ENCODE assay signal across 18 cellular contexts in the genomic region with DNA sequence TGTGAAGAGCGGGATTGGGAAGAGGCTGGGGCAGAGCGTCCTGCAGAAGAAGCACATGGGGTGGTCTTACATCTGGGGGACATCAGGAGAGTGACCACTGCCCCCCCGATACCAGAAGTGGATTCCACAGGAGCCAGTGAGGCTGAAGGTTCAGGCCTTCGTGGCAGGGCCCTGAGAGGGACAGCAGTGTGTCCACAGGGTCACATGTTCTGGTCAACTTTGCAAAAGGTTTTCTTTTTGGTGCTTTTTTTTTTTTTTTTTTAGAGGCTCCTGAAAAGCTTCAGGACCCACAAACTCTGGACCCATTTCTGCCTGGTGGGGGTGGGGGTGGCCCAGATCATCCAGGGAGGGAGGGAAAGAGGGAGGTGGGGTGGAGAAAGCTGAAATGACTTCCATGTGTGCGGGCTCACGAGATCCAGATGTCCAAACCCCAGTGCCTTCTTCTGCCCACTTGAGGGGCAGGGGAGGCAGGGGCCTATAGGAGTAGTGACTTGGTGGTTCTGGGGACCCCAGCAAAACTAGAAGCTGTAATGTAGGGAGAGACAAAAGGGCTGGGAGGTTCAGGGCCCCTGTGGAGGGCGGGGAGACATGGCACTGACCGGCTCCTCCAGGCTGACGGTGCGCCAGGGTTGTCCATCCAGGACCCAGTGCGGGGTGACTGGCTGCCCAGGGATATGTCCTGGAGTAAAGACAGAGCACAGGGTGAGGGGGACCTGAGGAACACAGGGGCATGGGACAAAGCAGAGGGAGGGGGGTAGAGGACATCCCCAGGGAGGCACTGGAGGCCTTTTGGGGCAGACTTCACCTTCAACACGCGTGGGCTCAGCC. TPM values are rescaled to one million over a fixed set of nuclear protein-coding genes. Genes with fewer than 3 reads are reported as not detected.
DNase-seq lines count a peak whose midpoint lies in the region; TF ChIP-seq lines count a peak whose summit lies in the region.
"Had no signal": no experiment of that assay in that cellular context is flagged by ENCODE, and none has a peak within 500 bp of the region (broad histone marks: within the 10 kb centered on the region; RNA-seq: fewer than 3 reads in every experiment).

No MANE protein-coding gene starts in this region.

- H3K9ac ChIP-seq in trophoblast cell (ENCODE audit: low read length), result no peak overlapping the region

- no peak overlapping the region for H3K23ac ChIP-seq in trophoblast cell (ENCODE audit: low read length)

- H3K27ac ChIP-seq in RWPE1 (peak overlapping the region; percentile 17; the same call in 1 of the 2 replicates), trophoblast cell (ENCODE audit: low read depth, low read length) (no peak overlapping the region)
- H3K27ac ChIP-seq: A549, foreskin keratinocyte, SJCRH30 had no signal

- peak overlapping the region; percentile 61 for H4K91ac ChIP-seq in trophoblast cell (ENCODE audit: low read depth, low read length)

- no peaks in the 10 kb centered on the region for H3K9me3 ChIP-seq in trophoblast cell (ENCODE audit: insufficient read depth, low read depth, low read length)
- H3K9me3 ChIP-seq: A549, SJCRH30 had no signal

- DNase-seq in AG04449 (ENCODE audit: low read depth, low spot score), result no peak
- no peak for DNase-seq in RWPE1 (ENCODE audit: low spot score)
- peak; percentile 68 to 87 for DNase-seq in foreskin fibroblast
- DNase-seq in trophoblast cell, result no peak
- no peak for DNase-seq in activated naive CD4-positive, alpha-beta T cell treated with anti-CD3 and anti-CD28 coated beads, Interleukin-2, amount 50 U/mL, for 16 hours
- DNase-seq in foreskin melanocyte, result no peak
- no peak for DNase-seq in HT-29 (ENCODE audit: low spot score)
- no peak for DNase-seq in LoVo (ENCODE audit: low spot score)
- DNase-seq: activated CD4-positive, alpha-beta T cell treated with anti-CD3 and anti-CD28 coated beads, Interleukin-2, amount 10 ng/mL, durations not matched to agents 24 days and 14 days; activated T-cell treated with anti-CD3 and anti-CD28 coated beads, Interleukin-2, amount 50 U/mL, for 24 hours; foreskin keratinocyte; NK-92 treated with Interleukin-12 subunit alpha and Interleukin-12 subunit beta, amount 100 ng/mL, for 24 hours had no signal

- no peak overlapping the region for H2AK5ac ChIP-seq in trophoblast cell (ENCODE audit: low read length)

- peaks cover 8% of the 10 kb centered on the region for H3K79me1 ChIP-seq in trophoblast cell (ENCODE audit: low read length)

- H3K4me2 ChIP-seq in trophoblast cell (ENCODE audit: low read length), result no peak overlapping the region
- H3K4me2 ChIP-seq: A549, GM23338 had no signal

- H3K14ac ChIP-seq in trophoblast cell (ENCODE audit: low read length), result no peak overlapping the region

- no CpG with 5 or more reads among the region's 13 CpGs for WGBS in trophoblast cell (ENCODE audit: extremely low coverage, insufficient coverage, insufficient read length)

- no peak overlapping the region for H2AFZ ChIP-seq in trophoblast cell (ENCODE audit: insufficient read depth, low read length, poor library complexity)
- H2AFZ ChIP-seq: GM23338 had no signal

- no peak overlapping the region for H4K12ac ChIP-seq in trophoblast cell (ENCODE audit: low read depth, low read length)

- peaks cover 1% of the 10 kb centered on the region for H3K79me2 ChIP-seq in trophoblast cell (ENCODE audit: control insufficient read depth, insufficient read depth, low read length, poor library complexity)

- H3K4ac ChIP-seq in trophoblast cell (ENCODE audit: low read depth, low read length), result no peak overlapping the region

- no peak overlapping the region for H3K18ac ChIP-seq in trophoblast cell (ENCODE audit: low read length)

- peak overlapping the region; percentile 70 for H3K4me3 ChIP-seq in AG04449 (ENCODE audit: low read depth, low read length)
- peak overlapping the region; percentile 80 to 99 for H3K4me3 ChIP-seq in foreskin fibroblast (ENCODE audit: low read depth in 1 of 2, low read length in 2 of 2)
- no peak overlapping the region for H3K4me3 ChIP-seq in trophoblast cell (ENCODE audit: low read depth, low read length)
- H3K4me3 ChIP-seq: A549, GM23338, SJCRH30 had no signal

- CTCF ChIA-PET in AG04449 (lab: Yijun Ruan, JAX) (interaction anchor here (1.2 to 43.4 kb wide), 14 partner anchors 11 to 176 kb away, joined by 3 to 1151 read pairs (median 21); a partner anchor contains a TSS), RWPE1 (lab: Yijun Ruan, JAX) (interaction anchor here (0.7 to 2.2 kb wide), 2 partner anchors 32 to 434 kb away, joined by 4 to 9 read pairs; no protein-coding TSS in a partner anchor)

- peak overlapping the region; percentile 25 for H2BK12ac ChIP-seq in trophoblast cell (ENCODE audit: low read length)

- H2BK120ac ChIP-seq in trophoblast cell (ENCODE audit: insufficient read depth, low read length, poor library complexity), result no peak overlapping the region

- H2BK5ac ChIP-seq in trophoblast cell (ENCODE audit: low read depth, low read length, poor library complexity), result no peak overlapping the region

- no peak overlapping the region for H4K8ac ChIP-seq in trophoblast cell (ENCODE audit: low read depth, low read length)

- peaks cover 29 to 34% of the 10 kb centered on the region in 2 experiments for H3K4me1 ChIP-seq in trophoblast cell (ENCODE audit: control insufficient read depth in 1 of 2, insufficient read depth in 2 of 2, low read length in 2 of 2)
- H3K4me1 ChIP-seq: foreskin keratinocyte had no signal

- POLR2A ChIA-PET in AG04449 (lab: Yijun Ruan, JAX), result interaction anchor here (0.8 to 1.6 kb wide), 5 partner anchors 8 to 139 kb away, joined by 3 to 5 read pairs (median 3); no protein-coding TSS in a partner anchor
- POLR2A ChIA-PET in RWPE1 (lab: Yijun Ruan, JAX; ENCODE audit: low non-redundant PET), result no interaction called here

- peaks cover 0 to under 1% of the 10 kb centered on the region in 2 experiments for H3K36me3 ChIP-seq in trophoblast cell (ENCODE audit: control insufficient read depth in 1 of 2, insufficient read depth in 2 of 2, low read length in 2 of 2)
- H3K36me3 ChIP-seq: SJCRH30 had no signal

- TF ChIP-seq CTCF in AG04449 (IDR thresholded peaks at IDR 0.05; ENCODE audit: insufficient read depth, low read length, missing control alignments), result no peak
- TF ChIP-seq CTCF in RWPE1 (conservative IDR thresholded peaks at IDR 0.05; ENCODE audit: low read depth), result no peak
- no peak for TF ChIP-seq CTCF in foreskin fibroblast (IDR thresholded peaks at IDR 0.05; ENCODE audit: low read depth, low read length)

- H3K27me3 ChIP-seq in trophoblast cell (ENCODE audit: insufficient read depth, low read length), result peaks cover 2% of the 10 kb centered on the region
- H3K27me3 ChIP-seq: SJCRH30 had no signal

RNA-seq across cellular contexts. Expression of a gene that starts 2.7 kb away (rescaled TPM):
- 10.1 and 10.4 TPM in 2 replicates for polyA plus RNA-seq in trophoblast cell (2013)
- not detected in 2 replicates for total RNA-seq in HT-29 (2014; rRNA removed; shearing (Covaris generic))
- total RNA-seq: activated CD4-positive, alpha-beta T cell treated with anti-CD3 and anti-CD28 coated beads, Interleukin-2, amount 10 ng/mL, durations not matched to agents 24 days and 14 days; dermis microvascular lymphatic vessel endothelial cell; foreskin keratinocyte; HepG2; SJCRH30 had no signal
- polyA plus RNA-seq: foreskin keratinocyte, HepG2 had no signal

RNA-seq across cellular contexts. Expression of a gene that starts 15.9 kb away (rescaled TPM):
- polyA plus RNA-seq in trophoblast cell (2013), result not detected in 2 replicates
- total RNA-seq in HT-29 (2014; rRNA removed; shearing (Covaris generic)), result not detected in 2 replicates
- total RNA-seq: activated CD4-positive, alpha-beta T cell treated with anti-CD3 and anti-CD28 coated beads, Interleukin-2, amount 10 ng/mL, durations not matched to agents 24 days and 14 days; dermis microvascular lymphatic vessel endothelial cell; foreskin keratinocyte; GM23338; HepG2; renal cortical epithelial cell; SJCRH30 had no signal
- polyA plus RNA-seq: A549, foreskin keratinocyte, GM23338, HepG2 had no signal

RNA-seq across cellular contexts. Expression of a gene that starts 33.3 kb away (rescaled TPM):
- polyA plus RNA-seq in trophoblast cell (2013), result 0.01 TPM in 2 replicates
- not detected in 2 replicates for total RNA-seq in HT-29 (2014; rRNA removed; shearing (Covaris generic))
- total RNA-seq: activated CD4-positive, alpha-beta T cell treated with anti-CD3 and anti-CD28 coated beads, Interleukin-2, amount 10 ng/mL, durations not matched to agents 24 days and 14 days; dermis microvascular lymphatic vessel endothelial cell; foreskin keratinocyte; GM23338; HepG2; renal cortical epithelial cell had no signal
- polyA plus RNA-seq: foreskin keratinocyte, GM23338 had no signal

RNA-seq across cellular contexts. Expression of a gene that starts 53.4 kb away (rescaled TPM):
- 0.01 and 0.03 TPM in 2 replicates for polyA plus RNA-seq in trophoblast cell (2013)
- total RNA-seq in HT-29 (2014; rRNA removed; shearing (Covaris generic)), result not detected in 2 replicates
- total RNA-seq: activated CD4-positive, alpha-beta T cell treated with anti-CD3 and anti-CD28 coated beads, Interleukin-2, amount 10 ng/mL, durations not matched to agents 24 days and 14 days; HepG2; renal cortical epithelial cell; SJCRH30 had no signal

Comparison
In these comparisons a context has a peak if more than half of its experiments do, and no peak if none do; other contexts are left out.
1. DNase-seq: peak in foreskin fibroblast (2 of 2); none in AG04449 (single experiment), RWPE1 (single experiment), trophoblast cell (0 of 2), activated naive CD4-positive, alpha-beta T cell treated with anti-CD3 and anti-CD28 coated beads, Interleukin-2, amount 50 U/mL, for 16 hours (single experiment), foreskin melanocyte (single experiment), HT-29 (single experiment) and LoVo (single experiment).